Comparison of ENCODE assay signal across 1 cellular context in the genomic region with DNA sequence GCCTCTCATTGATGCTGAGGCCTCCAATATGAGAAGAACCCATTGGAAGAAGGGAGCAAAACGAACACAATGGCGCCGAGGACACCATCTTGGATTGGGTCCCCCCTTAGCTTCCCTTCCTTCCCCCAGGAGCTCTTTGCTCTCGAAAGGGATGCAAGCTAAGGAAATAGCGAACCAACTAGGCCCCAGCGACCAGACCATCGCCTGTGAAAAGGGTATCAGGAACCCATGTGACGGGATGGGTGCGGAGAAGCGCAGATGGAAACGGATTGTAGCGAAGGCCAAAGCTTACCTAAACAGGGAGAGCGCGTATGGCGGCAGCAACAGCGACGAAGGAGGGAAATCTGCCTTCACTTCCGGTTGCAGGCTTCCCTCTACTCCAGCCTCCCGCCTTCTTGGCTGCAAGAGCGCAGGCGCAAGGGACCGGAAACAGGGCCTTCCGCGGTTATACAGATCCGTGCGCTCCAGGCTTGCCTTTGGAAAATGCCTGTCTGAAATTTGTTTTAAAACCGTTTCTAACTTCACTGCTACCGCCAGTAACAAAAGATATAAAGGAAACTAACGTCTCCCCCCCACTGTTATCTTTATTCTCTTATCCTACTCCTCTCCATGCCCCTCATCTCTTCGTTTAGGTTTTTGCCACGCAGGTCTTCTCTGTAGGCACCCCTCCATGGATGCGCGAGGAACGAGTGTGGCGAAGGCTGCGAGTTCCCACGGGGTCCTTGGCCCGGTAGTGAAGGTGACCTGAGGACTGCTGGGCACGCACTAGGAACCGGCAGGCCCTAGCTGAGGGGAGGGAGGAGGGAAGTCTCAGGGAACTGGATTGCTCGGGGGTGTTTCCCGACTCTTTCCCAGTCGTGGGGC.
TF ChIP-seq lines count a peak whose summit lies in the region.

A gene (minus strand): TSS at position 346 of the 864 bp plus-strand sequence. CDS start 1,471 bp downstream, outside the sequence.

TF ChIP-seq in K562, 482 proteins besides CTCF, POLR2A, EP300 and RAD21 (continued from another document):
- TF ChIP-seq, protein P1, sequence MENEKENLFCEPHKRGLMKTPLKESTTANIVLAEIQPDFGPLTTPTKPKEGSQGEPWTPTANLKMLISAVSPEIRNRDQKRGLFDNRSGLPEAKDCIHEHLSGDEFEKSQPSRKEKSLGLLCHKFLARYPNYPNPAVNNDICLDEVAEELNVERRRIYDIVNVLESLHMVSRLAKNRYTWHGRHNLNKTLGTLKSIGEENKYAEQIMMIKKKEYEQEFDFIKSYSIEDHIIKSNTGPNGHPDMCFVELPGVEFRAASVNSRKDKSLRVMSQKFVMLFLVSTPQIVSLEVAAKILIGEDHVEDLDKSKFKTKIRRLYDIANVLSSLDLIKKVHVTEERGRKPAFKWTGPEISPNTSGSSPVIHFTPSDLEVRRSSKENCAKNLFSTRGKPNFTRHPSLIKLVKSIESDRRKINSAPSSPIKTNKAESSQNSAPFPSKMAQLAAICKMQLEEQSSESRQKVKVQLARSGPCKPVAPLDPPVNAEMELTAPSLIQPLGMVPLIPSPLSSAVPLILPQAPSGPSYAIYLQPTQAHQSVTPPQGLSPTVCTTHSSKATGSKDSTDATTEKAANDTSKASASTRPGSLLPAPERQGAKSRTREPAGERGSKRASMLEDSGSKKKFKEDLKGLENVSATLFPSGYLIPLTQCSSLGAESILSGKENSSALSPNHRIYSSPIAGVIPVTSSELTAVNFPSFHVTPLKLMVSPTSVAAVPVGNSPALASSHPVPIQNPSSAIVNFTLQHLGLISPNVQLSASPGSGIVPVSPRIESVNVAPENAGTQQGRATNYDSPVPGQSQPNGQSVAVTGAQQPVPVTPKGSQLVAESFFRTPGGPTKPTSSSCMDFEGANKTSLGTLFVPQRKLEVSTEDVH (IDR thresholded peaks at IDR 0.05; ENCODE audit: low read depth, partially characterized antibody) = peak; percentile 93
- peak; percentile 16 to 63; a peak in 3 of 4 replicates for TF ChIP-seq TBL1XR1 (IDR thresholded peaks at IDR 0.05; ENCODE audit: low read length in 2 of 2)
- peak; percentile 85 for TF ChIP-seq MBD2 (IDR thresholded peaks at IDR 0.05; ENCODE audit: borderline replicate concordance, low read depth)
- no peak for TF ChIP-seq KHSRP (IDR thresholded peaks at IDR 0.05)
- TF ChIP-seq TAL1 (IDR thresholded peaks at IDR 0.05) = peak; percentile 54
- TF ChIP-seq, protein P2, sequence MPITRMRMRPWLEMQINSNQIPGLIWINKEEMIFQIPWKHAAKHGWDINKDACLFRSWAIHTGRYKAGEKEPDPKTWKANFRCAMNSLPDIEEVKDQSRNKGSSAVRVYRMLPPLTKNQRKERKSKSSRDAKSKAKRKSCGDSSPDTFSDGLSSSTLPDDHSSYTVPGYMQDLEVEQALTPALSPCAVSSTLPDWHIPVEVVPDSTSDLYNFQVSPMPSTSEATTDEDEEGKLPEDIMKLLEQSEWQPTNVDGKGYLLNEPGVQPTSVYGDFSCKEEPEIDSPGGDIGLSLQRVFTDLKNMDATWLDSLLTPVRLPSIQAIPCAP (CRISPR knock-in tag; IDR thresholded peaks at IDR 0.05; ENCODE audit: borderline replicate concordance) = no peak
- TF ChIP-seq, protein P3, sequence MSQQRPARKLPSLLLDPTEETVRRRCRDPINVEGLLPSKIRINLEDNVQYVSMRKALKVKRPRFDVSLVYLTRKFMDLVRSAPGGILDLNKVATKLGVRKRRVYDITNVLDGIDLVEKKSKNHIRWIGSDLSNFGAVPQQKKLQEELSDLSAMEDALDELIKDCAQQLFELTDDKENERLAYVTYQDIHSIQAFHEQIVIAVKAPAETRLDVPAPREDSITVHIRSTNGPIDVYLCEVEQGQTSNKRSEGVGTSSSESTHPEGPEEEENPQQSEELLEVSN (IDR thresholded peaks at IDR 0.05; ENCODE audit: borderline replicate concordance in 1 of 2, extremely low read depth in 1 of 2, insufficient read depth in 1 of 2, insufficient read length in 1 of 2, low read depth in 1 of 2, low read length in 1 of 2, poor library complexity in 1 of 2, severe bottlenecking in 1 of 2) = peak; percentile 95 to 97
- no peak for TF ChIP-seq PPARD (CRISPR knock-in tag; IDR thresholded peaks at IDR 0.05)
- TF ChIP-seq NFATC3 (IDR thresholded peaks at IDR 0.05) = peak; percentile 98
- TF ChIP-seq NR2F6 (CRISPR knock-in tag; IDR thresholded peaks at IDR 0.05) = peak; percentile 91
- TF ChIP-seq, protein P4, sequence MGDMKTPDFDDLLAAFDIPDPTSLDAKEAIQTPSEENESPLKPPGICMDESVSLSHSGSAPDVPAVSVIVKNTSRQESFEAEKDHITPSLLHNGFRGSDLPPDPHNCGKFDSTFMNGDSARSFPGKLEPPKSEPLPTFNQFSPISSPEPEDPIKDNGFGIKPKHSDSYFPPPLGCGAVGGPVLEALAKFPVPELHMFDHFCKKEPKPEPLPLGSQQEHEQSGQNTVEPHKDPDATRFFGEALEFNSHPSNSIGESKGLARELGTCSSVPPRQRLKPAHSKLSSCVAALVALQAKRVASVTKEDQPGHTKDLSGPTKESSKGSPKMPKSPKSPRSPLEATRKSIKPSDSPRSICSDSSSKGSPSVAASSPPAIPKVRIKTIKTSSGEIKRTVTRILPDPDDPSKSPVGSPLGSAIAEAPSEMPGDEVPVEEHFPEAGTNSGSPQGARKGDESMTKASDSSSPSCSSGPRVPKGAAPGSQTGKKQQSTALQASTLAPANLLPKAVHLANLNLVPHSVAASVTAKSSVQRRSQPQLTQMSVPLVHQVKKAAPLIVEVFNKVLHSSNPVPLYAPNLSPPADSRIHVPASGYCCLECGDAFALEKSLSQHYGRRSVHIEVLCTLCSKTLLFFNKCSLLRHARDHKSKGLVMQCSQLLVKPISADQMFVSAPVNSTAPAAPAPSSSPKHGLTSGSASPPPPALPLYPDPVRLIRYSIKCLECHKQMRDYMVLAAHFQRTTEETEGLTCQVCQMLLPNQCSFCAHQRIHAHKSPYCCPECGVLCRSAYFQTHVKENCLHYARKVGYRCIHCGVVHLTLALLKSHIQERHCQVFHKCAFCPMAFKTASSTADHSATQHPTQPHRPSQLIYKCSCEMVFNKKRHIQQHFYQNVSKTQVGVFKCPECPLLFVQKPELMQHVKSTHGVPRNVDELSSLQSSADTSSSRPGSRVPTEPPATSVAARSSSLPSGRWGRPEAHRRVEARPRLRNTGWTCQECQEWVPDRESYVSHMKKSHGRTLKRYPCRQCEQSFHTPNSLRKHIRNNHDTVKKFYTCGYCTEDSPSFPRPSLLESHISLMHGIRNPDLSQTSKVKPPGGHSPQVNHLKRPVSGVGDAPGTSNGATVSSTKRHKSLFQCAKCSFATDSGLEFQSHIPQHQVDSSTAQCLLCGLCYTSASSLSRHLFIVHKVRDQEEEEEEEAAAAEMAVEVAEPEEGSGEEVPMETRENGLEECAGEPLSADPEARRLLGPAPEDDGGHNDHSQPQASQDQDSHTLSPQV (IDR thresholded peaks at IDR 0.05) = peak; percentile 45
- no peak for TF ChIP-seq U2AF1 (optimal IDR thresholded peaks at IDR 0.05; ENCODE audit: low read depth, low read length)
